8 cellular contexts compared by ENCODE assay signal in genomic region chr9:35689351-35689600, GRCh38. TPM values are rescaled to one million over a fixed set of nuclear protein-coding genes. Genes with fewer than 3 reads are reported as not detected.
DNase-seq lines count a peak whose midpoint lies in the region; ATAC-seq, FAIRE-seq and TF ChIP-seq lines count a peak whose summit lies in the region.
"Had no signal": no experiment of that assay in that cellular context is flagged by ENCODE, and none has a peak within 500 bp of the region (broad histone marks: within the 10 kb centered on the region; RNA-seq: fewer than 3 reads in every experiment).

No MANE protein-coding gene starts in this region.

- H3K27ac Mint-ChIP-seq in activated naive CD4-positive, alpha-beta T cell treated with anti-CD3 and anti-CD28 coated beads for 36 hours: no peak overlapping the region
- peak overlapping the region; percentile 74 for H3K27ac Mint-ChIP-seq in type B pancreatic cell

- ATAC-seq in GM18520 (IDR thresholded peaks at IDR 0.05; ENCODE audit: unreplicated experiment): no peak

- TF ChIP-seq CTCF in type B pancreatic cell (conservative IDR thresholded peaks at IDR 0.05): no peak

- H3K4me3 Mint-ChIP-seq in activated naive CD4-positive, alpha-beta T cell treated with anti-CD3 and anti-CD28 coated beads for 36 hours: peak overlapping the region; percentile 52
- H3K4me3 Mint-ChIP-seq in type B pancreatic cell: peak overlapping the region; percentile 90

- H3K9me3 Mint-ChIP-seq in activated naive CD4-positive, alpha-beta T cell treated with anti-CD3 and anti-CD28 coated beads for 36 hours: no peaks in the 10 kb centered on the region
- no peaks in the 10 kb centered on the region for H3K9me3 Mint-ChIP-seq in type B pancreatic cell

- H3K27me3 Mint-ChIP-seq in activated naive CD4-positive, alpha-beta T cell treated with anti-CD3 and anti-CD28 coated beads for 36 hours (ENCODE audit: low read depth): no peaks in the 10 kb centered on the region
- no peaks in the 10 kb centered on the region for H3K27me3 Mint-ChIP-seq in type B pancreatic cell

- peaks cover 10% of the 10 kb centered on the region for H3K4me1 ChIP-seq in iPS-15b (ENCODE audit: control insufficient read depth, insufficient read depth, low read length)

- peak overlapping the region; percentile 81 for H3K4me3 ChIP-seq in iPS-15b (ENCODE audit: low read depth, low read length)

- no peak for FAIRE-seq in frontal cortex (lab: Jason Lieb, UNC)

- intact Hi-C loops in activated naive CD4-positive, alpha-beta T cell treated with anti-CD3 and anti-CD28 coated beads for 36 hours (cut with micrococcal nuclease): loop anchor here (2.0 kb wide), 1 partner anchor 44 kb away; the partner anchor contains the start of genes CREB3 and TLN1

- H3K9me3 ChIP-seq in iPS-15b (ENCODE audit: control insufficient read depth, insufficient read depth, low read length): no peaks in the 10 kb centered on the region

- peaks cover 29% of the 10 kb centered on the region for H3K36me3 ChIP-seq in iPS-15b (ENCODE audit: control insufficient read depth, insufficient read depth, low read length)

- no peak for DNase-seq in activated naive CD4-positive, alpha-beta T cell treated with anti-CD3 and anti-CD28 coated beads for 36 hours
- no peak for DNase-seq in activated naive CD4-positive, alpha-beta T cell treated with Interleukin-2 at 50 U/mL for 16 hours
- DNase-seq in type B pancreatic cell (ENCODE audit: extremely low spot score, unreplicated experiment): no peak
- no peak for DNase-seq in frontal cortex (ENCODE audit: low spot score in 2 of 2)

- H3K36me3 Mint-ChIP-seq in activated naive CD4-positive, alpha-beta T cell treated with anti-CD3 and anti-CD28 coated beads for 36 hours (ENCODE audit: low read depth): no peaks in the 10 kb centered on the region
- peaks cover 10% of the 10 kb centered on the region for H3K36me3 Mint-ChIP-seq in type B pancreatic cell

- CTCF ChIA-PET in activated naive CD4-positive, alpha-beta T cell treated with anti-CD3 and anti-CD28 coated beads for 36 hours (lab: Charles Lee): interaction anchor here (1.3 to 2.4 kb wide), 2 partner anchors 31 to 76 kb away, joined by 3 to 12 read pairs; partner anchors contain the start of genes CCDC107 and RMRP

- no peaks in the 10 kb centered on the region for H3K27me3 ChIP-seq in iPS-15b (ENCODE audit: control insufficient read depth, insufficient read depth, low read length)

- H3K4me1 Mint-ChIP-seq in activated naive CD4-positive, alpha-beta T cell treated with anti-CD3 and anti-CD28 coated beads for 36 hours (ENCODE audit: low read depth): peaks cover 18% of the 10 kb centered on the region
- H3K4me1 Mint-ChIP-seq in type B pancreatic cell (ENCODE audit: unreplicated experiment): peaks cover 34% of the 10 kb centered on the region

- H3K9ac ChIP-seq in iPS-15b (ENCODE audit: low read depth, low read length): peak overlapping the region; percentile 92

RNA-seq across cellular contexts. Expression of gene TPM2, which starts 0.4 kb away (rescaled TPM):
- total RNA-seq in activated naive CD4-positive, alpha-beta T cell treated with anti-CD3 and anti-CD28 coated beads for 36 hours: 1 to 10 TPM; 4.9 to 6.6 TPM
- total RNA-seq in type B pancreatic cell (ENCODE audit: low replicate concordance) (17.7 and 241 TPM in 2 replicates), frontal cortex (11.0 TPM)

RNA-seq across cellular contexts. Expression of gene CA9, which starts 15.5 kb away (rescaled TPM):
- under 1 TPM; 0.38 to 0.52 TPM for total RNA-seq in activated naive CD4-positive, alpha-beta T cell treated with anti-CD3 and anti-CD28 coated beads for 36 hours
- total RNA-seq in type B pancreatic cell (ENCODE audit: low replicate concordance): 1.5 TPM in 1 of 2 replicates, not detected in the other
- 0.82 TPM for total RNA-seq in frontal cortex
- total RNA-seq: myocyte; T-helper 1 cell treated with Interleukin-12 subunit alpha and Interleukin-12 subunit beta and Interleukin-4 antibody, amounts not matched to agents 30 ng/mL and 1 ng/mL, for 36 hours had no signal

RNA-seq across cellular contexts. Expression of gene ARHGEF39, which starts 24.3 kb away (rescaled TPM):
- total RNA-seq in activated naive CD4-positive, alpha-beta T cell treated with anti-CD3 and anti-CD28 coated beads for 36 hours: 10 to 100 TPM; 28.9 to 30.4 TPM
- 7.1 and 14.2 TPM in 2 replicates for total RNA-seq in type B pancreatic cell (ENCODE audit: low replicate concordance)
- 0.41 TPM for total RNA-seq in frontal cortex
- total RNA-seq: myocyte had no signal

RNA-seq across cellular contexts. Expression of gene CCDC107, which starts 31.2 kb away (rescaled TPM):
- 1 to 10 TPM; 5.6 to 6.4 TPM for total RNA-seq in activated naive CD4-positive, alpha-beta T cell treated with anti-CD3 and anti-CD28 coated beads for 36 hours
- 15.6 and 17.2 TPM in 2 replicates for total RNA-seq in type B pancreatic cell (ENCODE audit: low replicate concordance)
- total RNA-seq in frontal cortex: 10.6 TPM

RNA-seq across cellular contexts. Expression of gene RMRP, which starts 31.5 kb away (rescaled TPM):
- over 10,000 TPM in 1 of 2 experiments, 1,000 to 10,000 TPM in 1; 7,381 to 12,571 TPM for total RNA-seq in activated naive CD4-positive, alpha-beta T cell treated with anti-CD3 and anti-CD28 coated beads for 36 hours
- total RNA-seq in type B pancreatic cell (ENCODE audit: low replicate concordance) (16,039 and 18,328 TPM in 2 replicates), frontal cortex (133,388 TPM)
